24 cellular contexts compared by ENCODE assay signal in genomic region chr3:71831599-71831998, GRCh38. TPM values are rescaled to one million over a fixed set of nuclear protein-coding genes. Genes with fewer than 3 reads are reported as not detected.
"Had no signal": no experiment of that assay in that cellular context is flagged by ENCODE, and none has a peak within 500 bp of the region (broad histone marks: within the 10 kb centered on the region; RNA-seq: fewer than 3 reads in every experiment).

No MANE protein-coding gene starts in this region.

- H3K27ac ChIP-seq: esophagus squamous epithelium, gastroesophageal sphincter, parathyroid adenoma, sigmoid colon, stomach, thoracic aorta, transverse colon had no signal

- H3K4me1 ChIP-seq: esophagus squamous epithelium, gastroesophageal sphincter, parathyroid adenoma, sigmoid colon, stomach, transverse colon had no signal

- H2AFZ ChIP-seq: parathyroid adenoma had no signal

- H3K36me3 ChIP-seq: esophagus squamous epithelium, gastroesophageal sphincter, sigmoid colon, stomach, thoracic aorta, transverse colon had no signal

- H3K9me3 Mint-ChIP-seq: central memory CD8-positive, alpha-beta T cell; dendritic cell treated with granulocyte-macrophage colony-stimulating factor and Interleukin-4, amounts not matched to agents 40 ng/mL and 50 ng/mL, for 4 days; effector memory CD8-positive, alpha-beta T cell; immature natural killer cell; naive thymus-derived CD4-positive, alpha-beta T cell; nephron progenitor cell had no signal

- FAIRE-seq: kidney, small intestine had no signal

- H3K4me3 ChIP-seq: esophagus squamous epithelium, gastroesophageal sphincter, sigmoid colon, stomach, thoracic aorta, transverse colon had no signal

- H3K27me3 ChIP-seq: esophagus squamous epithelium, gastroesophageal sphincter, sigmoid colon, stomach, transverse colon had no signal

- DNase-seq: effector memory CD8-positive, alpha-beta T cell; esophagus squamous epithelium; glutamatergic neuron; immature natural killer cell; kidney; left cardiac atrium; left ventricle myocardium superior; naive thymus-derived CD4-positive, alpha-beta T cell; nephron progenitor cell; sigmoid colon; small intestine; stimulated activated CD4-positive, alpha-beta T cell treated with anti-CD3 and anti-CD28 coated beads, Interleukin-12 subunit alpha, Interleukin-12 subunit beta, amount 100 ng/mL, for 4 hours; stimulated activated naive CD4-positive, alpha-beta T cell; stomach; substantia nigra; transverse colon had no signal

- H3K27ac Mint-ChIP-seq: dendritic cell treated with granulocyte-macrophage colony-stimulating factor and Interleukin-4, amounts not matched to agents 40 ng/mL and 50 ng/mL, for 4 days; effector memory CD8-positive, alpha-beta T cell; immature natural killer cell; naive thymus-derived CD4-positive, alpha-beta T cell; nephron progenitor cell had no signal

- H3K36me3 Mint-ChIP-seq: immature natural killer cell; naive thymus-derived CD4-positive, alpha-beta T cell had no signal

- H3K27me3 Mint-ChIP-seq: central memory CD8-positive, alpha-beta T cell had no signal

- H3K9me3 ChIP-seq: esophagus squamous epithelium, gastroesophageal sphincter, sigmoid colon, stomach, thoracic aorta, transverse colon had no signal

- H3K4me3 Mint-ChIP-seq: central memory CD8-positive, alpha-beta T cell; dendritic cell treated with granulocyte-macrophage colony-stimulating factor and Interleukin-4, amounts not matched to agents 40 ng/mL and 50 ng/mL, for 4 days; effector memory CD8-positive, alpha-beta T cell; immature natural killer cell; naive thymus-derived CD4-positive, alpha-beta T cell; nephron progenitor cell had no signal

- H3K9ac ChIP-seq: parathyroid adenoma had no signal

- H3K4me1 Mint-ChIP-seq: central memory CD8-positive, alpha-beta T cell; immature natural killer cell; naive thymus-derived CD4-positive, alpha-beta T cell; nephron progenitor cell had no signal

- ATAC-seq: effector memory CD8-positive, alpha-beta T cell; gastroesophageal sphincter; left cardiac atrium; left ventricle myocardium superior; naive thymus-derived CD4-positive, alpha-beta T cell had no signal

- H3K79me2 ChIP-seq: parathyroid adenoma had no signal

RNA-seq across cellular contexts. Expression of gene PROK2, which starts 46.7 kb away (rescaled TPM):
- total RNA-seq: epithelial cell of proximal tubule, lung microvascular endothelial cell, pulmonary artery endothelial cell, sigmoid colon, stomach, transverse colon had no signal
- polyA plus RNA-seq: immature natural killer cell; naive thymus-derived CD4-positive, alpha-beta T cell had no signal
